ENCODE assay signal across 8 cellular contexts in genomic region chr5:139650689-139651501, GRCh38. TPM values are rescaled to one million over a fixed set of nuclear protein-coding genes. Genes with fewer than 3 reads are reported as not detected.
DNase-seq lines count a peak whose midpoint lies in the region; ATAC-seq and TF ChIP-seq lines count a peak whose summit lies in the region.

No MANE protein-coding gene starts in this region.

- DNase-seq in DMS53 (lab: John Stamatoyannopoulos, UW) (peak; percentile 80), aorta (peak; percentile 72 to 81)
- DNase-seq in effector CD8-positive, alpha-beta T cell (lab: John Stamatoyannopoulos, UW), result no peak

- H3K9me3 ChIP-seq in endocrine pancreas (ENCODE audit: control insufficient read depth, low read length) (no peaks in the 10 kb centered on the region), mucosa of stomach (ENCODE audit: control insufficient read depth, low read length) (no peaks in the 10 kb centered on the region), aorta (ENCODE audit: control insufficient read depth, low read length) (no peaks in the 10 kb centered on the region)

- H3K4me3 ChIP-seq in endocrine pancreas (ENCODE audit: control insufficient read depth, insufficient read depth, low read length), result peak overlapping the region; percentile 41
- H3K4me3 ChIP-seq in mucosa of stomach (ENCODE audit: low read length), result peak overlapping the region; percentile 69
- H3K4me3 ChIP-seq in aorta (ENCODE audit: low read length in 2 of 2), result peak overlapping the region; percentile 68 to 78

- WGBS in aorta, 2 donors, result 5% methylated on average over 25 of the region's 25 CpGs

- intact Hi-C loops in aorta (cut with DNase I), result loop anchor here (2.0 to 5.0 kb wide), 4 partner anchors 36 to 96 kb away; no protein-coding TSS in a partner anchor

- H3K9ac ChIP-seq in endocrine pancreas (ENCODE audit: control insufficient read depth, insufficient read depth, low read length) (peak overlapping the region; percentile 87), mucosa of stomach (ENCODE audit: low read length) (peak overlapping the region; percentile 85)

- no peaks in the 10 kb centered on the region for H3K36me3 ChIP-seq in endocrine pancreas (ENCODE audit: control insufficient read depth, insufficient read depth, low read length)
- H3K36me3 ChIP-seq in mucosa of stomach (ENCODE audit: control insufficient read depth, insufficient read depth, low read length), result no peaks in the 10 kb centered on the region
- no peaks in the 10 kb centered on the region for H3K36me3 ChIP-seq in aorta (ENCODE audit: control insufficient read depth in 1 of 2, insufficient read depth in 2 of 2, low read length in 1 of 2)

- peak; percentile 15 for ATAC-seq in aorta (ENCODE audit: low FRiP score)
- ATAC-seq in HG02798 (IDR thresholded peaks at IDR 0.05; ENCODE audit: poor library complexity, unreplicated experiment), result no peak
- ATAC-seq in GM21786 (IDR thresholded peaks at IDR 0.05; ENCODE audit: unreplicated experiment), result no peak

- H3K4me1 ChIP-seq in endocrine pancreas (ENCODE audit: control insufficient read depth, insufficient read depth, low read length) (peaks cover 6% of the 10 kb centered on the region), mucosa of stomach (ENCODE audit: control insufficient read depth, insufficient read depth, low read length) (peaks cover 59% of the 10 kb centered on the region), aorta (ENCODE audit: control insufficient read depth in 1 of 2, insufficient read depth in 2 of 2, low read length in 2 of 2) (peaks cover 0 to 1% of the 10 kb centered on the region in 2 donors)

- H3K27me3 ChIP-seq in endocrine pancreas (ENCODE audit: control insufficient read depth, insufficient read depth, low read length) (no peaks in the 10 kb centered on the region), mucosa of stomach (ENCODE audit: control insufficient read depth, insufficient read depth, low read length) (peaks cover 8% of the 10 kb centered on the region), aorta (ENCODE audit: control insufficient read depth in 1 of 2, insufficient read depth in 2 of 2, low read length in 1 of 2) (no peaks in the 10 kb centered on the region)

- H3K27ac ChIP-seq in aorta (ENCODE audit: low read depth in 1 of 2, low read length in 2 of 2), result peak overlapping the region in 1 of 2 donors; percentile 89

TF ChIP-seq in PFSK-1, 5 proteins besides CTCF, POLR2A, EP300 and RAD21:
- TF ChIP-seq FOXP2 (optimal IDR thresholded peaks at IDR 0.05; ENCODE audit: borderline replicate concordance, extremely low read depth, extremely low read length, insufficient read depth) (no peak), POLR2AphosphoS5 (IDR thresholded peaks at IDR 0.05; ENCODE audit: low read depth, low read length) (no peak), SIN3A (IDR thresholded peaks at IDR 0.05; ENCODE audit: borderline replicate concordance, insufficient read depth, low read length) (0 out of 2 replicates have a peak, but pooled peaks have one; percentile 10)

RNA-seq across cellular contexts. Expression of gene CXXC5, which starts 2.7 kb away (rescaled TPM):
- polyA plus RNA-seq in PFSK-1 (2012; ENCODE audit: insufficient read length, low read depth), result 145 TPM
- total RNA-seq in aorta, result 10 to 100 TPM; 40.0 to 75.8 TPM
- polyA plus RNA-seq in aorta, result 10 to 100 TPM; 21.2 to 31.5 TPM
